In genomic region chr17:63961355-63962207, GRCh38 we compare ENCODE assay signal across 8 cellular contexts. TPM values are rescaled to one million over a fixed set of nuclear protein-coding genes. Genes with fewer than 3 reads are reported as not detected.
A peak's percentile ranks its signal among the peaks of the same experiment; 100 is the strongest.
DNase-seq lines count a peak whose midpoint lies in the region; ATAC-seq lines count a peak whose summit lies in the region.

No MANE protein-coding gene starts in this region.

- H3K4me1 Mint-ChIP-seq in stimulated activated naive CD8-positive, alpha-beta T cell treated with anti-CD3 and anti-CD28 coated beads, Interleukin-15, amount 100 ng/mL, for 72 hours: peaks cover 23% of the 10 kb centered on the region

- ATAC-seq in HG02981 (IDR thresholded peaks at IDR 0.05; ENCODE audit: unreplicated experiment) (peak; percentile 48), left colon (peak; percentile 71), GM21526 (IDR thresholded peaks at IDR 0.05; ENCODE audit: low FRiP score, unreplicated experiment) (no peak)
- peak; percentile 41 for ATAC-seq in stimulated activated naive CD8-positive, alpha-beta T cell treated with anti-CD3 and anti-CD28 coated beads, Interleukin-15, amount 100 ng/mL, for 72 hours

- H3K27me3 ChIP-seq in ACC112 (ENCODE audit: insufficient read depth, low read length): no peaks in the 10 kb centered on the region

- H3K27ac ChIP-seq in ACC112 (ENCODE audit: low read depth, low read length): no peak overlapping the region

- no peak overlapping the region for H2AFZ ChIP-seq in ACC112 (ENCODE audit: low read length, unreplicated experiment)

- no peak overlapping the region for H3K27ac Mint-ChIP-seq in stimulated activated naive CD8-positive, alpha-beta T cell treated with anti-CD3 and anti-CD28 coated beads, Interleukin-15, amount 100 ng/mL, for 72 hours

- no peaks in the 10 kb centered on the region for H3K79me2 ChIP-seq in ACC112 (ENCODE audit: control insufficient read depth, insufficient read depth, low read length, unreplicated experiment)

- intact Hi-C loops in left colon (cut with DNase I, micrococcal nuclease): no loop called here

- no peaks in the 10 kb centered on the region for H3K9me3 Mint-ChIP-seq in stimulated activated naive CD8-positive, alpha-beta T cell treated with anti-CD3 and anti-CD28 coated beads, Interleukin-15, amount 100 ng/mL, for 72 hours

- no peaks in the 10 kb centered on the region for H3K4me1 ChIP-seq in ACC112 (ENCODE audit: control insufficient read depth, insufficient read depth, low read length, unreplicated experiment)

- DNase-seq in SW480 (ENCODE audit: low spot score) (peak; percentile 80), cerebellar cortex (ENCODE audit: low spot score) (peak; percentile 34), left colon (peak; percentile 54 to 60), activated gamma-delta T cell (lab: John Stamatoyannopoulos, UW) (no peak)
- peak; percentile 19 to 26 for DNase-seq in stimulated activated naive CD8-positive, alpha-beta T cell treated with anti-CD3 and anti-CD28 coated beads, Interleukin-15, amount 100 ng/mL, for 72 hours

- H3K4me3 ChIP-seq in ACC112 (ENCODE audit: low read depth, low read length): 0 out of 2 replicates have a peak overlapping the region, but pooled peaks have one; percentile 1

- peak overlapping the region; percentile 49 to 66 for H3K4me3 Mint-ChIP-seq in stimulated activated naive CD8-positive, alpha-beta T cell treated with anti-CD3 and anti-CD28 coated beads, Interleukin-15, amount 100 ng/mL, for 72 hours

- no peaks in the 10 kb centered on the region for H3K27me3 Mint-ChIP-seq in stimulated activated naive CD8-positive, alpha-beta T cell treated with anti-CD3 and anti-CD28 coated beads, Interleukin-15, amount 100 ng/mL, for 72 hours

- no peaks in the 10 kb centered on the region for H3K36me3 ChIP-seq in ACC112 (ENCODE audit: insufficient read depth, low read length)

RNA-seq across cellular contexts. Expression of gene SCN4A, which starts 11.1 kb away (rescaled TPM):
- total RNA-seq in left colon: under 1 TPM in 1 of 2 donors, not detected in 1; 0.20 TPM

RNA-seq across cellular contexts. Expression of gene CD79B, which starts 29.4 kb away (rescaled TPM):
- 1 to 10 TPM; 2.0 to 4.0 TPM for total RNA-seq in left colon

RNA-seq across cellular contexts. Expression of gene PRR29, which starts 36.6 kb away (rescaled TPM):
- total RNA-seq in left colon: under 1 TPM in 1 of 2 donors, not detected in 1; 0.22 TPM

RNA-seq across cellular contexts. Expression of gene GH1, which starts 42.9 kb away (rescaled TPM):
- not detected for total RNA-seq in left colon

RNA-seq across cellular contexts. Expression of gene CSHL1, which starts 50.5 kb away (rescaled TPM):
- total RNA-seq in left colon: not detected
